Comparison of ENCODE assay signal across 9 cellular contexts in genomic region chr1:209989525-209989924, GRCh38. TPM values are rescaled to one million over a fixed set of nuclear protein-coding genes. Genes with fewer than 3 reads are reported as not detected.
DNase-seq lines count a peak whose midpoint lies in the region; ATAC-seq and TF ChIP-seq lines count a peak whose summit lies in the region.
"Had no signal": no experiment of that assay in that cellular context is flagged by ENCODE, and none has a peak within 500 bp of the region (broad histone marks: within the 10 kb centered on the region; RNA-seq: fewer than 3 reads in every experiment).

No MANE protein-coding gene starts in this region.

- intact Hi-C loops in OCI-LY7 (cut with micrococcal nuclease; ENCODE audit: unreplicated experiment) = loop anchor here (2.0 kb wide), 1 partner anchor 129 kb away; no protein-coding TSS in a partner anchor

- no peaks in the 10 kb centered on the region for H3K36me3 ChIP-seq in GM23248 (ENCODE audit: low read depth)
- no peaks in the 10 kb centered on the region for H3K36me3 ChIP-seq in OCI-LY7 (ENCODE audit: insufficient read depth, low read length)

- no peaks in the 10 kb centered on the region for H3F3A ChIP-seq in GM23248 (ENCODE audit: insufficient read depth)

- DNase-seq in AG04450 (ENCODE audit: low read depth, low spot score) (no peak), GM23248 (peak; percentile 64), OCI-LY7 (ENCODE audit: low spot score) (peak; percentile 3), fibroblast of peridontal ligament (ENCODE audit: extremely low read depth) (peak; percentile 55), Ammon's horn (ENCODE audit: low spot score) (no peak)
- DNase-seq in activated CD4-positive, alpha-beta T cell treated with anti-CD3 and anti-CD28 coated beads, Interleukin-2, amount 50 U/mL, for 48 hours = no peak
- no peak for DNase-seq in activated CD4-positive, alpha-beta memory T cell treated with anti-CD3 and anti-CD28 coated beads, Interleukin-2, amount 10 ng/mL, durations not matched to agents 7 days and 5 days
- DNase-seq: posterior cingulate gyrus had no signal

- H4K20me1 ChIP-seq in GM23248 (ENCODE audit: insufficient read depth) (no peaks in the 10 kb centered on the region), OCI-LY7 (ENCODE audit: insufficient read depth, low read length) (no peaks in the 10 kb centered on the region)

- H3K9ac ChIP-seq in GM23248 = no peak overlapping the region

- H2AFZ ChIP-seq in GM23248 (no peak overlapping the region), OCI-LY7 (ENCODE audit: low read length) (no peak overlapping the region)

- H3K27ac Mint-ChIP-seq in stimulated activated memory B cell treated with anti-CD40 and anti-IgM and Interleukin-4, amounts not matched to agents 10 μg/mL and 1 μg/mL and 100 μg/mL, for 72 hours = no peak overlapping the region
- no peak overlapping the region for H3K27ac Mint-ChIP-seq in activated CD4-positive, alpha-beta memory T cell treated with anti-CD3 and anti-CD28 coated beads, Interleukin-2, amount 10 ng/mL, durations not matched to agents 7 days and 5 days

- no peak overlapping the region for H3K4me3 Mint-ChIP-seq in stimulated activated memory B cell treated with anti-CD40 and anti-IgM and Interleukin-4, amounts not matched to agents 10 μg/mL and 1 μg/mL and 100 μg/mL, for 72 hours
- H3K4me3 Mint-ChIP-seq in activated CD4-positive, alpha-beta memory T cell treated with anti-CD3 and anti-CD28 coated beads, Interleukin-2, amount 10 ng/mL, durations not matched to agents 7 days and 5 days = no peak overlapping the region

- H3K27me3 ChIP-seq in AG04450 (ENCODE audit: control insufficient read depth, insufficient read depth, low read length) (no peaks in the 10 kb centered on the region), GM23248 (replicated peaks; ENCODE audit: insufficient read depth) (no peaks in the 10 kb centered on the region)

- no TSS peak for BruUV-seq in OCI-LY7 (replicated peaks; lab: Mats Ljungman, UMichigan)

- ATAC-seq in stimulated activated memory B cell treated with anti-CD40 and anti-IgM and Interleukin-4, amounts not matched to agents 10 μg/mL and 1 μg/mL and 100 μg/mL, for 72 hours = no peak

- H3K9me3 Mint-ChIP-seq in stimulated activated memory B cell treated with anti-CD40 and anti-IgM and Interleukin-4, amounts not matched to agents 10 μg/mL and 1 μg/mL and 100 μg/mL, for 72 hours = no peaks in the 10 kb centered on the region
- no peaks in the 10 kb centered on the region for H3K9me3 Mint-ChIP-seq in activated CD4-positive, alpha-beta memory T cell treated with anti-CD3 and anti-CD28 coated beads, Interleukin-2, amount 10 ng/mL, durations not matched to agents 7 days and 5 days

- peaks cover 4% of the 10 kb centered on the region; the same call in 1 of the 2 replicates for H3K9me3 ChIP-seq in AG04450 (ENCODE audit: control insufficient read depth, insufficient read depth, low read length)
- no peaks in the 10 kb centered on the region for H3K9me3 ChIP-seq in GM23248 (ENCODE audit: low read depth)
- no peaks in the 10 kb centered on the region for H3K9me3 ChIP-seq in OCI-LY7 (ENCODE audit: low read length)

- H3K4me2 ChIP-seq in GM23248 (ENCODE audit: unreplicated experiment) (no peak overlapping the region), OCI-LY7 (ENCODE audit: low read length) (no peak overlapping the region)

- H3K36me3 Mint-ChIP-seq in stimulated activated memory B cell treated with anti-CD40 and anti-IgM and Interleukin-4, amounts not matched to agents 10 μg/mL and 1 μg/mL and 100 μg/mL, for 72 hours = no peaks in the 10 kb centered on the region
- no peaks in the 10 kb centered on the region for H3K36me3 Mint-ChIP-seq in activated CD4-positive, alpha-beta memory T cell treated with anti-CD3 and anti-CD28 coated beads, Interleukin-2, amount 10 ng/mL, durations not matched to agents 7 days and 5 days (ENCODE audit: low read depth)

- H3K27me3 Mint-ChIP-seq in stimulated activated memory B cell treated with anti-CD40 and anti-IgM and Interleukin-4, amounts not matched to agents 10 μg/mL and 1 μg/mL and 100 μg/mL, for 72 hours = peaks cover 69% of the 10 kb centered on the region
- no peaks in the 10 kb centered on the region for H3K27me3 Mint-ChIP-seq in activated CD4-positive, alpha-beta memory T cell treated with anti-CD3 and anti-CD28 coated beads, Interleukin-2, amount 10 ng/mL, durations not matched to agents 7 days and 5 days

- 5 to 6% methylated on average over 3 of the region's 3 CpGs for WGBS in GM23248 (ENCODE audit: low coverage in 1 of 2, low lambda C conversion rate in 2 of 2, missing lambda C conversion rate in 2 of 2), 2 experiments

- POLR2A ChIA-PET in AG04450 (lab: Yijun Ruan, JAX) (no interaction called here), OCI-LY7 (lab: Charles Lee) (interaction anchor here (0.6 to 1.0 kb wide), 2 partner anchors 15 to 147 kb away, joined by 3 read pairs; no protein-coding TSS in a partner anchor)
- POLR2A ChIA-PET in activated CD4-positive, alpha-beta memory T cell treated with anti-CD3 and anti-CD28 coated beads, Interleukin-2, amount 10 ng/mL, durations not matched to agents 7 days and 5 days (lab: Charles Lee) = no interaction called here

- H3K4me3 ChIP-seq in AG04450 (ENCODE audit: low read depth, low read length) (no peak overlapping the region), GM23248 (no peak overlapping the region), OCI-LY7 (ENCODE audit: low read depth, low read length, poor library complexity, severe bottlenecking) (no peak overlapping the region)

- H3K79me2 ChIP-seq in GM23248 (ENCODE audit: insufficient read depth) (no peaks in the 10 kb centered on the region), OCI-LY7 (ENCODE audit: insufficient read depth, low read depth, low read length) (no peaks in the 10 kb centered on the region)

- CTCF ChIA-PET in AG04450 (lab: Charles Lee) (interaction anchor here (0.6 to 10.3 kb wide), 52 partner anchors 8 to 1156 kb away, joined by 3 to 253 read pairs (median 4); partner anchors contain the start of genes SYT14 and UTP25), OCI-LY7 (lab: Charles Lee; ENCODE audit: unreplicated experiment) (no interaction called here)
- CTCF ChIA-PET in activated CD4-positive, alpha-beta memory T cell treated with anti-CD3 and anti-CD28 coated beads, Interleukin-2, amount 10 ng/mL, durations not matched to agents 7 days and 5 days (lab: Charles Lee) = interaction anchor here (0.6 to 2.6 kb wide), 6 partner anchors 8 to 166 kb away, joined by 3 to 20 read pairs (median 5); no protein-coding TSS in a partner anchor

- TF ChIP-seq CTCF in AG04450 (IDR thresholded peaks at IDR 0.05; ENCODE audit: low read depth, low read length) = peak; percentile 27; the same call in 1 of the 2 replicates
- peak; percentile 61; the same call in 1 of the 2 replicates for TF ChIP-seq CTCF in OCI-LY7 (conservative IDR thresholded peaks at IDR 0.05; ENCODE audit: low read length)

- H3K27ac ChIP-seq in AG04450 (ENCODE audit: low read depth, low read length) (no peak overlapping the region), GM23248 (no peak overlapping the region), OCI-LY7 (ENCODE audit: low read depth, low read length, poor library complexity, severe bottlenecking) (no peak overlapping the region)

- in situ Hi-C loops in GM23248 (cut with MboI) = loop anchor here (10.0 to 25.0 kb wide), 2 partner anchors 115 to 402 kb away; partner anchors contain the start of gene CAMK1G

- H3K4me1 ChIP-seq in GM23248 (ENCODE audit: insufficient read depth) (no peaks in the 10 kb centered on the region), OCI-LY7 (ENCODE audit: insufficient read depth, low read length, poor library complexity, severe bottlenecking) (no peaks in the 10 kb centered on the region)

- no peaks in the 10 kb centered on the region for H3K4me1 Mint-ChIP-seq in stimulated activated memory B cell treated with anti-CD40 and anti-IgM and Interleukin-4, amounts not matched to agents 10 μg/mL and 1 μg/mL and 100 μg/mL, for 72 hours
- no peaks in the 10 kb centered on the region for H3K4me1 Mint-ChIP-seq in activated CD4-positive, alpha-beta memory T cell treated with anti-CD3 and anti-CD28 coated beads, Interleukin-2, amount 10 ng/mL, durations not matched to agents 7 days and 5 days

- H3K9me2 ChIP-seq in GM23248 (ENCODE audit: insufficient read depth) (no peaks in the 10 kb centered on the region), OCI-LY7 (ENCODE audit: insufficient read depth, low read length) (no peaks in the 10 kb centered on the region)

RNA-seq across cellular contexts. Expression of gene SYT14, which starts 51.5 kb away (rescaled TPM):
- 3.7 and 4.8 TPM in 2 replicates for polyA plus RNA-seq in AG04450 (2011; rRNA removed)
- polyA minus RNA-seq in AG04450 (2011; rRNA and poly(A)+ RNA removed) = 7.6 and 12.7 TPM in 2 replicates
- total RNA-seq in GM23248 (2014; rRNA removed; shearing (Covaris generic)) = 1.4 and 1.7 TPM in 2 replicates
- 0.44 and 0.55 TPM in 2 replicates for polyA plus RNA-seq in GM23248 (2016; fragmentation: Nextera tagmentation; extraction: Ambion mirVana)
- total RNA-seq in OCI-LY7 (2014; rRNA removed; shearing (Covaris generic)) = not detected in 2 replicates
- not detected in 2 replicates for total RNA-seq in OCI-LY7 (2022)
- total RNA-seq in activated CD4-positive, alpha-beta memory T cell treated with anti-CD3 and anti-CD28 coated beads, Interleukin-2, amount 10 ng/mL, durations not matched to agents 7 days and 5 days = not detected

Comparison
In these comparisons a context has a peak if more than half of its experiments do, and no peak if none do; other contexts are left out.
1. DNase-seq: peak in GM23248 (single experiment), OCI-LY7 (single experiment) and fibroblast of peridontal ligament (single experiment); none in AG04450 (single experiment), Ammon's horn (single experiment), activated CD4-positive, alpha-beta T cell treated with anti-CD3 and anti-CD28 coated beads, Interleukin-2, amount 50 U/mL, for 48 hours (0 of 2) and activated CD4-positive, alpha-beta memory T cell treated with anti-CD3 and anti-CD28 coated beads, Interleukin-2, amount 10 ng/mL, durations not matched to agents 7 days and 5 days (single experiment).